15 cellular contexts compared by ENCODE assay signal in genomic region chr5:14191325-14191724, GRCh38. TPM values are rescaled to one million over a fixed set of nuclear protein-coding genes. Genes with fewer than 3 reads are reported as not detected.
DNase-seq lines count a peak whose midpoint lies in the region; ATAC-seq and TF ChIP-seq lines count a peak whose summit lies in the region.
"Had no signal": no experiment of that assay in that cellular context is flagged by ENCODE, and none has a peak within 500 bp of the region (broad histone marks: within the 10 kb centered on the region; RNA-seq: fewer than 3 reads in every experiment).

No MANE protein-coding gene starts in this region.

- WGBS in SK-N-SH (ENCODE audit: low lambda C conversion rate), result 73% methylated on average over 3 of the region's 3 CpGs

- POLR2A ChIA-PET in SK-N-SH (lab: Yijun Ruan, JAX), result no interaction called here

- peak overlapping the region; percentile 73 for H3K4me2 ChIP-seq in SK-N-SH

- H4K20me1 ChIP-seq in SK-N-SH (ENCODE audit: insufficient read depth), result peaks cover 36% of the 10 kb centered on the region

- no peak for ATAC-seq in SK-N-SH treated with all-trans-retinoic acid at 6 μM for 48 hours
- ATAC-seq in upper lobe of right lung, result peak; percentile 21
- no peak for ATAC-seq in GM18498 (IDR thresholded peaks at IDR 0.05; ENCODE audit: unreplicated experiment)
- ATAC-seq: stimulated activated naive CD8-positive, alpha-beta T cell treated with anti-CD3 and anti-CD28 coated beads, Interleukin-15, amount 100 ng/mL, for 72 hours had no signal

- no peak overlapping the region for H2AFZ ChIP-seq in SK-N-SH (ENCODE audit: low read depth)

- peaks cover 95% of the 10 kb centered on the region for H3K79me2 ChIP-seq in SK-N-SH (ENCODE audit: insufficient read depth)

- H3K4me3 ChIP-seq in SK-N-SH (ENCODE audit: low read depth in 2 of 2, low read length in 1 of 2) (peak overlapping the region in 1 of 2 experiments; percentile 37; a peak in 1 of 4 replicates), ascending aorta (no peak overlapping the region), muscle layer of duodenum (ENCODE audit: low read depth in 1 of 2, low read length in 2 of 2) (no peak overlapping the region), upper lobe of right lung (no peak overlapping the region)

- H3K9me3 ChIP-seq in SK-N-SH (no peaks in the 10 kb centered on the region), ascending aorta (no peaks in the 10 kb centered on the region), muscle layer of duodenum (ENCODE audit: control insufficient read depth in 1 of 2, low read length in 2 of 2) (no peaks in the 10 kb centered on the region), upper lobe of right lung (no peaks in the 10 kb centered on the region)

- H3K27ac ChIP-seq in SK-N-SH (ENCODE audit: low read depth in 2 of 2, low read length in 1 of 2), result peak overlapping the region; percentile 66 to 94; a peak in 3 of 4 replicates
- peak overlapping the region; percentile 82 to 88 for H3K27ac ChIP-seq in ascending aorta
- H3K27ac ChIP-seq in muscle layer of duodenum (ENCODE audit: low read length), result peak overlapping the region; percentile 90
- no peak overlapping the region for H3K27ac ChIP-seq in upper lobe of right lung
- H3K27ac ChIP-seq: 22Rv1, C4-2B had no signal

- TF ChIP-seq CTCF in SK-N-SH (IDR thresholded peaks at IDR 0.05) (no peak), ascending aorta (IDR thresholded peaks at IDR 0.05) (no peak), upper lobe of right lung (IDR thresholded peaks at IDR 0.05) (no peak)

- TF ChIP-seq EP300 in SK-N-SH (IDR thresholded peaks at IDR 0.05; ENCODE audit: borderline replicate concordance in 1 of 2, low read depth in 1 of 2, low read length in 1 of 2), result no peak

- peaks cover 68% of the 10 kb centered on the region for H3F3A ChIP-seq in SK-N-SH (replicated peaks; ENCODE audit: insufficient read depth)

- DNase-seq in SK-N-SH, result no peak
- DNase-seq in ascending aorta (ENCODE audit: low spot score in 2 of 2), result no peak
- no peak for DNase-seq in upper lobe of right lung
- DNase-seq in activated CD4-positive, alpha-beta T cell treated with anti-CD3 and anti-CD28 coated beads, Interleukin-2, amount 50 U/mL, for 48 hours, result no peak
- DNase-seq in activated effector memory CD4-positive, alpha-beta T cell treated with anti-CD3 and anti-CD28 coated beads, Interleukin-2, amount 50 U/mL, for 16 hours, result no peak
- DNase-seq: activated T-cell treated with anti-CD3 and anti-CD28 coated beads, Interleukin-2, amount 50 U/mL, for 48 hours; DMS79 treated with DMSO at 0.1 percent for 48 hours; occipital lobe; stimulated activated CD4-positive, alpha-beta T cell treated with anti-CD3 and anti-CD28 coated beads, Interleukin-12 subunit alpha, Interleukin-12 subunit beta, amount 100 ng/mL, for 4 hours; stimulated activated naive CD8-positive, alpha-beta T cell treated with anti-CD3 and anti-CD28 coated beads, Interleukin-15, amount 100 ng/mL, for 72 hours had no signal

- intact Hi-C loops in ascending aorta (cut with DNase I) (loop anchor here (2.0 to 5.0 kb wide), 4 partner anchors 13 to 84 kb away; no protein-coding TSS in a partner anchor), upper lobe of right lung (cut with DNase I) (no loop called here)

- H3K27me3 ChIP-seq in SK-N-SH (ENCODE audit: insufficient read depth) (no peaks in the 10 kb centered on the region), ascending aorta (no peaks in the 10 kb centered on the region), muscle layer of duodenum (ENCODE audit: low read depth, low read length) (no peaks in the 10 kb centered on the region), upper lobe of right lung (no peaks in the 10 kb centered on the region)

- TF ChIP-seq RAD21 in SK-N-SH (IDR thresholded peaks at IDR 0.05; ENCODE audit: low read length), result no peak

- peak overlapping the region; percentile 47; the same call in 1 of the 2 replicates for H3K9ac ChIP-seq in SK-N-SH

- peaks cover 49 to 65% of the 10 kb centered on the region in 2 experiments for H3K4me1 ChIP-seq in SK-N-SH (ENCODE audit: control insufficient read depth in 1 of 2, insufficient read depth in 2 of 2, low read depth in 1 of 2, low read length in 1 of 2)
- H3K4me1 ChIP-seq in ascending aorta, result peaks cover 26 to 60% of the 10 kb centered on the region in 2 donors
- H3K4me1 ChIP-seq in muscle layer of duodenum (ENCODE audit: control insufficient read depth in 1 of 2, insufficient read depth in 2 of 2, low read length in 2 of 2), result peaks cover under 1 to 3% of the 10 kb centered on the region in 2 donors
- peaks cover 35% of the 10 kb centered on the region for H3K4me1 ChIP-seq in upper lobe of right lung

- CTCF ChIA-PET in SK-N-SH (lab: Yijun Ruan, JAX), result no interaction called here

- no peaks in the 10 kb centered on the region for H3K9me2 ChIP-seq in SK-N-SH

- peaks cover 0 to 10% of the 10 kb centered on the region in 2 experiments for H3K36me3 ChIP-seq in SK-N-SH (replicated peaks in 1 of 2; ENCODE audit: control insufficient read depth in 1 of 2, insufficient read depth in 2 of 2, low read length in 1 of 2)
- no peaks in the 10 kb centered on the region for H3K36me3 ChIP-seq in ascending aorta
- no peaks in the 10 kb centered on the region for H3K36me3 ChIP-seq in muscle layer of duodenum (ENCODE audit: control insufficient read depth in 1 of 2, insufficient read depth in 2 of 2, low read length in 2 of 2)
- no peaks in the 10 kb centered on the region for H3K36me3 ChIP-seq in upper lobe of right lung

TF ChIP-seq in SK-N-SH, 30 proteins besides CTCF, POLR2A, EP300 and RAD21:
- TF ChIP-seq ELF1 (IDR thresholded peaks at IDR 0.05), result no peak
- no peak for TF ChIP-seq TEAD4 (IDR thresholded peaks at IDR 0.05; ENCODE audit: borderline replicate concordance, insufficient read depth)
- TF ChIP-seq RXRA (IDR thresholded peaks at IDR 0.05; ENCODE audit: borderline replicate concordance, low read depth), result no peak
- TF ChIP-seq RCOR1 (IDR thresholded peaks at IDR 0.05; ENCODE audit: low read length), result no peak

TF ChIP-seq in SK-N-SH treated with all-trans-retinoic acid at 6 μM for 48 hours, 23 proteins besides CTCF, POLR2A, EP300 and RAD21 (continues in another document):
- TF ChIP-seq ZC3H10 (CRISPR knock-in tag; IDR thresholded peaks at IDR 0.05) (no peak), OSR1 (CRISPR knock-in tag; IDR thresholded peaks at IDR 0.05) (no peak), PATZ1 (CRISPR knock-in tag; IDR thresholded peaks at IDR 0.05; ENCODE audit: borderline replicate concordance) (no peak), ZFP30 (CRISPR knock-in tag; IDR thresholded peaks at IDR 0.05) (no peak), ESRRG (CRISPR knock-in tag; IDR thresholded peaks at IDR 0.05) (no peak), CSDC2 (CRISPR knock-in tag; IDR thresholded peaks at IDR 0.05) (no peak), SNAI2 (CRISPR knock-in tag; IDR thresholded peaks at IDR 0.05) (no peak), ZNF565 (CRISPR knock-in tag; conservative IDR thresholded peaks at IDR 0.05; ENCODE audit: low read depth) (no peak), ZNF8 (CRISPR knock-in tag; IDR thresholded peaks at IDR 0.05) (no peak), CSRNP3 (CRISPR knock-in tag; IDR thresholded peaks at IDR 0.05) (no peak), ARNTL (CRISPR knock-in tag; IDR thresholded peaks at IDR 0.05; ENCODE audit: borderline replicate concordance, low read depth) (no peak), TOX (CRISPR knock-in tag; IDR thresholded peaks at IDR 0.05; ENCODE audit: borderline replicate concordance) (no peak), TCF4 (CRISPR knock-in tag; IDR thresholded peaks at IDR 0.05; ENCODE audit: borderline replicate concordance) (no peak)

RNA-seq across cellular contexts. Expression of gene TRIO, which starts 48.2 kb away (rescaled TPM):
- polyA plus RNA-seq in SK-N-SH (2012; rRNA removed), result 225 and 229 TPM in 2 replicates
- polyA plus RNA-seq in SK-N-SH (2012; cell fraction: cytosol; rRNA removed), result 101 and 117 TPM in 2 replicates
- polyA plus RNA-seq in SK-N-SH (2012; cell fraction: nucleus; rRNA removed), result 1,118 and 1,202 TPM in 2 replicates
- total RNA-seq in ascending aorta (262 TPM), upper lobe of right lung (148 TPM)
